Comparison of ENCODE assay signal across 8 cellular contexts in the genomic region with DNA sequence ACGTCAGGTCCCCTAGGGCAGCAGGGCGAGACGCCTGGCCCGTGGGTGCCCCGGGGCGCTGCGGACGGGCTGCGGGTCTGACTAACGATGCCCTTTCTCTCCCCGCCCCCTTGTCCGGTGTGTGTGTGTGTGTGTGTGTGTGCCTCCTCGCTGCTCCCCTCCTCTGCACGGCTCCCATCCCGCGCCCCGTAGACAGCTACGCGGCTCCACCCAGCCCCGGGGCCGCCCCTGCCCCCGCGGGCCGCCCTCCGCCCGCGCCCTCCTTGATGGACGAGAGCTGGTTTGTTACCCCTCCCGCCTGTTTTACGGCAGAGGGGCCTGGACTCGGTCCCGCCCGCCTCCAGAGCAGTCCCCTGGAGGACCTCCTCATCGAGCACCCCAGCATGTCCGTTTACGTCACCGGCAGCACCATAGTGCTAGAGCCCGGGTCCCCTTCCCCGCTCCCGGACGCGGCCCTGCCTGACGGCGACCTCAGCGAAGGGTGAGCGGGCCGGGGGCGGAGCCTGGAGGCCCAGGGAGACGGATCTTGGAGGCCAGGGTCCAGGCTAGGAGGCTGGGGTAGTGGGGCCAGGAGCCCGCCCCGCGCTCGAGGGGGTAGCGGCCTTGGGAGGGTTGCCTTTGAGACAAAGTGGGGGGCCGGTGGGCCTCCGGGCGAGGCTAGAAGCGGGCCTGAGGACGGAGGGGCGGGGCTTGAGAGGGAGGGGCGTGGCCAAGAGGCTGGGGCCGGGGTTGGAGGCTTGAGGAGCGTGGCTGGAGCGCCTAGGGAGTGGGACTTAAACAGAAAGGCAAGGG.
A peak's percentile ranks its signal among the peaks of the same experiment; 100 is the strongest.
DNase-seq lines count a peak whose midpoint lies in the region; ATAC-seq, FAIRE-seq and TF ChIP-seq lines count a peak whose summit lies in the region.

No MANE protein-coding gene starts in this region.

- ATAC-seq in GM21381 (IDR thresholded peaks at IDR 0.05; ENCODE audit: unreplicated experiment) = peak; percentile 46

- H3K27me3 ChIP-seq in HUES6 (ENCODE audit: control insufficient read depth, insufficient read depth, low read length) (peaks cover 35% of the 10 kb centered on the region), neutrophil (peaks cover 8% of the 10 kb centered on the region)

- H3K27ac ChIP-seq in HUES6 (ENCODE audit: low read depth, low read length) (peak overlapping the region; percentile 69; the same call in 1 of the 2 replicates), neutrophil (peak overlapping the region; percentile 83), substantia nigra (ENCODE audit: low read depth, low read length, poor library complexity, severe bottlenecking) (peak overlapping the region; percentile 84)

- peak overlapping the region; percentile 95 for H3K4me3 ChIP-seq in HUES6 (ENCODE audit: low read depth, low read length)
- peak overlapping the region; percentile 54 to 67 for H3K4me3 ChIP-seq in foreskin fibroblast (ENCODE audit: low read depth in 1 of 2, low read length in 2 of 2)
- H3K4me3 ChIP-seq in neutrophil (ENCODE audit: low read depth in 1 of 2, low read length in 1 of 2) = peak overlapping the region; percentile 79 to 95

- FAIRE-seq in D721Med (lab: Jason Lieb, UNC) = no peak

- H3K9me3 ChIP-seq in HUES6 (ENCODE audit: control insufficient read depth, insufficient read depth, low read depth, low read length) (no peaks in the 10 kb centered on the region), neutrophil (no peaks in the 10 kb centered on the region)

- H3K36me3 ChIP-seq in HUES6 (ENCODE audit: control insufficient read depth, insufficient read depth, low read length) (no peaks in the 10 kb centered on the region; the same call in 1 of the 2 replicates), neutrophil (peaks cover 40% of the 10 kb centered on the region)

- no peak for TF ChIP-seq CTCF in D721Med (IDR thresholded peaks at IDR 0.05; ENCODE audit: insufficient read depth, missing control alignments)
- TF ChIP-seq CTCF in foreskin fibroblast (IDR thresholded peaks at IDR 0.05; ENCODE audit: low read depth, low read length) = no peak
- no peak for TF ChIP-seq CTCF in neutrophil (IDR thresholded peaks at IDR 0.05)

- peak; percentile 83 for DNase-seq in D721Med (ENCODE audit: insufficient read length, low spot score)
- peak; percentile 71 for DNase-seq in activated gamma-delta T cell treated with Interleukin-2 at 50 U/mL for 16 hours
- peak; percentile 91 to 97 for DNase-seq in foreskin fibroblast
- peak in 48 of 49 donors; percentile 39 to 99 (median 80) for DNase-seq in substantia nigra (lab: John Stamatoyannopoulos, UW)

- peak overlapping the region; percentile 68 for H3K9ac ChIP-seq in HUES6 (ENCODE audit: low read length)

- H3K4me1 ChIP-seq in HUES6 (ENCODE audit: control insufficient read depth, insufficient read depth, low read length) (peaks cover 7% of the 10 kb centered on the region; the same call in 1 of the 2 replicates), neutrophil (ENCODE audit: control insufficient read depth in 1 of 2, insufficient read depth in 1 of 2, low read depth in 1 of 2, low read length in 1 of 2) (peaks cover 53 to 61% of the 10 kb centered on the region in 2 experiments)

- TF ChIP-seq POLR2A in Raji (IDR thresholded peaks at IDR 0.05; ENCODE audit: insufficient read depth, low read depth, low read length) = peak; percentile 43; the same call in 1 of the 2 replicates

Comparison
In these comparisons a context has a peak if more than half of its experiments do, and no peak if none do; other contexts are left out.
1. Peak in every context shown above with its lines: DNase-seq, ATAC-seq, H3K4me3 ChIP-seq and H3K27ac ChIP-seq.